ENCODE assay signal across 18 cellular contexts in the genomic region with DNA sequence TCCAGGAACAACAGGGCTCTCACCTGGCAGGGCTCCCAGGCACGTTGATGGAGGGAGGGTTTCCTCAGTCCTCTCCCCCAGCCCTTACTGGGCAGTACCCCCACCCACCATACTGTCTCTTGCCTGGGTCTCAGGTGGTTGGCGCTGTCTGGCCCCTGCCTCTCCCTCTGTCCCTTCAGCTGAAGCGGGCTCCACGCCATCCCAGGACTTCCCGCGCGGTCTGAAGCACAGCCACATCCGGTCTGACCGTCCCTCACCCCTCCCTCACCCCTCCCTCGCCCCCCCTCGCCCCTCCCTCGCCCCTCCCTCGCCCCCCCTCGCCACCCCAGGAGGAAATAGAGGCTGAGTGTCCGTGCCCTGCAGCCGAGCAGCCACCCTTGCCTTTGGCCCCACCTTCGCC. TPM values are rescaled to one million over a fixed set of nuclear protein-coding genes. Genes with fewer than 3 reads are reported as not detected.
DNase-seq lines count a peak whose midpoint lies in the region; ATAC-seq and TF ChIP-seq lines count a peak whose summit lies in the region.
"Not testable (repeated sequence)": the region's sequence is repeated elsewhere in the genome, so short reads cannot be mapped to it uniquely, and the experiment has no call there.
"Had no signal": no experiment of that assay in that cellular context is flagged by ENCODE, and none has a peak within 500 bp of the region (broad histone marks: within the 10 kb centered on the region; RNA-seq: fewer than 3 reads in every experiment).

No MANE protein-coding gene starts in this region.

- not testable (repeated sequence) for H3K9ac ChIP-seq in PC-3 (ENCODE audit: low read length)

- H2AFZ ChIP-seq in PC-3 (ENCODE audit: low read length), result not testable (repeated sequence)

- H3K4me3 Mint-ChIP-seq in natural killer cell treated with Interleukin-12 subunit alpha and Interleukin-12 subunit beta and Interleukin-15 and Interleukin-18, amount 100 ng/mL, for 72 hours, result not testable (repeated sequence)

- not testable (repeated sequence) for H3K4me1 ChIP-seq in PC-3 (ENCODE audit: insufficient read depth, low read length); left lung; lower lobe of right lung; upper lobe of right lung

- not testable (repeated sequence) for H3K27me3 ChIP-seq in PC-3 (ENCODE audit: low read length); left lung; lower lobe of right lung (ENCODE audit: low read depth); upper lobe of right lung

- H3K36me3 ChIP-seq in PC-3 (ENCODE audit: low read depth, low read length); left lung; lower lobe of right lung; upper lobe of right lung: not testable (repeated sequence)

- not testable (repeated sequence) for BruUV-seq in PC-3 (replicated peaks; lab: Mats Ljungman, UMichigan)

- not testable (repeated sequence) for H3K4me3 ChIP-seq in PC-3 (ENCODE audit: low read length); left lung; lower lobe of right lung; upper lobe of right lung

- intact Hi-C loops in PC-3 (cut with micrococcal nuclease); Right ventricle myocardium superior (cut with DNase I); left colon (cut with DNase I, micrococcal nuclease); left lung (cut with DNase I); lower lobe of right lung (cut with DNase I); upper lobe of right lung (cut with DNase I): not testable (repeated sequence)

- DNase-seq in PC-3; left colon; left lung; lower lobe of right lung; natural killer cell treated with Interleukin-12 subunit alpha and Interleukin-12 subunit beta and Interleukin-15 and Interleukin-18, amount 100 ng/mL, for 72 hours (ENCODE audit: low spot score); upper lobe of right lung: not testable (repeated sequence)
- peak; percentile 9 for DNase-seq in Right ventricle myocardium superior

- H3K9me3 ChIP-seq in PC-3 (ENCODE audit: low read length); left lung; lower lobe of right lung; upper lobe of right lung: not testable (repeated sequence)

- H3K9me3 Mint-ChIP-seq in natural killer cell treated with Interleukin-12 subunit alpha and Interleukin-12 subunit beta and Interleukin-15 and Interleukin-18, amount 100 ng/mL, for 72 hours, result not testable (repeated sequence)

- H3K9me2 ChIP-seq in PC-3 (replicated peaks; ENCODE audit: low read length), result not testable (repeated sequence)

- ATAC-seq in PC-3 (peak; percentile 63), left colon (peak; percentile 30), left lung (peak; percentile 69), lower lobe of right lung (peak; percentile 37 to 68), upper lobe of right lung (peak; percentile 71)
- not testable (repeated sequence) for ATAC-seq in Right ventricle myocardium superior (ENCODE audit: poor library complexity)
- peak; percentile 9 to 43 for ATAC-seq in natural killer cell treated with Interleukin-12 subunit alpha and Interleukin-12 subunit beta and Interleukin-15 and Interleukin-18, amount 100 ng/mL, for 72 hours

- H3K4me2 ChIP-seq in PC-3 (ENCODE audit: low read length), result not testable (repeated sequence)

- H3K36me3 Mint-ChIP-seq in natural killer cell treated with Interleukin-12 subunit alpha and Interleukin-12 subunit beta and Interleukin-15 and Interleukin-18, amount 100 ng/mL, for 72 hours, result not testable (repeated sequence)

- TF ChIP-seq CTCF in PC-3 (conservative IDR thresholded peaks at IDR 0.05; ENCODE audit: low read depth, low read length); left lung (IDR thresholded peaks at IDR 0.05); lower lobe of right lung (IDR thresholded peaks at IDR 0.05); upper lobe of right lung (IDR thresholded peaks at IDR 0.05): not testable (repeated sequence)

- not testable (repeated sequence) for H3K4me1 Mint-ChIP-seq in natural killer cell treated with Interleukin-12 subunit alpha and Interleukin-12 subunit beta and Interleukin-15 and Interleukin-18, amount 100 ng/mL, for 72 hours (ENCODE audit: low read depth in 2 of 2)

- not testable (repeated sequence) for H3F3A ChIP-seq in PC-3 (ENCODE audit: low read length, unreplicated experiment)

- not testable (repeated sequence) for H3K27ac Mint-ChIP-seq in natural killer cell treated with Interleukin-12 subunit alpha and Interleukin-12 subunit beta and Interleukin-15 and Interleukin-18, amount 100 ng/mL, for 72 hours

- CTCF ChIA-PET in PC-3 (lab: Charles Lee), result not testable (repeated sequence)

- not testable (repeated sequence) for H3K27me3 Mint-ChIP-seq in natural killer cell treated with Interleukin-12 subunit alpha and Interleukin-12 subunit beta and Interleukin-15 and Interleukin-18, amount 100 ng/mL, for 72 hours

- H3K27ac ChIP-seq in PC-3 (ENCODE audit: low read length); left lung; lower lobe of right lung; upper lobe of right lung: not testable (repeated sequence)

- POLR2A ChIA-PET in PC-3 (lab: Charles Lee; ENCODE audit: unreplicated experiment), result not testable (repeated sequence)

- not testable (repeated sequence) for H3K79me2 ChIP-seq in PC-3 (ENCODE audit: low read length)

- H4K20me1 ChIP-seq in PC-3 (ENCODE audit: low read length), result not testable (repeated sequence)

RNA-seq across cellular contexts. Expression of a gene that starts 27.4 kb away (rescaled TPM):
- total RNA-seq in PC-3 (2014; rRNA removed), result not detected in 2 replicates
- total RNA-seq in Right ventricle myocardium superior, result not detected
- total RNA-seq in left colon, result not detected
- not detected for total RNA-seq in left lung
- total RNA-seq in lower lobe of right lung, result not detected
- total RNA-seq in natural killer cell treated with Interleukin-12 subunit alpha and Interleukin-12 subunit beta and Interleukin-15 and Interleukin-18, amount 100 ng/mL, for 72 hours, result not detected
- not detected for total RNA-seq in upper lobe of right lung
- total RNA-seq: A172; A673; B cell; Caco-2; Calu3; CD4-positive, alpha-beta memory T cell; CD4-positive, alpha-beta T cell; CD4-positive, CD25-positive, alpha-beta regulatory T cell; CD8-positive, alpha-beta memory T cell; CD8-positive, alpha-beta T cell; Daoy had no signal

RNA-seq across cellular contexts. Expression of a gene that starts 34.0 kb away (rescaled TPM):
- 43.4 and 49.3 TPM in 2 replicates for total RNA-seq in PC-3 (2014; rRNA removed)
- total RNA-seq in Right ventricle myocardium superior, result 6.5 TPM
- 1 to 10 TPM; 6.5 to 7.2 TPM for total RNA-seq in left colon
- total RNA-seq in left lung, result 10 to 100 TPM; 26.4 to 34.9 TPM
- 43.0 TPM for total RNA-seq in lower lobe of right lung
- 10 to 100 TPM; 69.5 to 95.2 TPM for total RNA-seq in natural killer cell treated with Interleukin-12 subunit alpha and Interleukin-12 subunit beta and Interleukin-15 and Interleukin-18, amount 100 ng/mL, for 72 hours
- 34.9 TPM for total RNA-seq in upper lobe of right lung
